In the genomic region with DNA sequence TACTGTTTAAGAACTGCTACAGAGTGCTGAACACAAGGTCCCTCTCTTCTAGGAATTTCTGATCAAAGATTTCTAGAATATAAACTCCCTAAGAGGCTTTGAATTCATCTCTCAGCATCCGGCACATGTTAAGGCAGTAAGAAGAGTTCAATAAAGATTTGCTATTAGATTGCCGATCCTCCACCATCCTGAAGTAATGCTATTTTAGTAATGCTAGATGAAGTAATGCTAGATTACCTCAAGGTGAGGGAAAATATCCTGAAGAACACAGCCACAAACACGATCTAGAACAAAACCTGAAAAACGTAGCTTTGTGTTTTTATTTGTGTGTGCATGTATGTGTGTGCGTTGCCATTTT, we compare ENCODE assay signal across 7 cellular contexts. TPM values are rescaled to one million over a fixed set of nuclear protein-coding genes. Genes with fewer than 3 reads are reported as not detected.
DNase-seq lines count a peak whose midpoint lies in the region; ATAC-seq and TF ChIP-seq lines count a peak whose summit lies in the region.

No MANE protein-coding gene starts in this region.

- H3K36me3 ChIP-seq in iPS-15b (ENCODE audit: control insufficient read depth, insufficient read depth, low read length), result no peaks in the 10 kb centered on the region

- H3K4me1 Mint-ChIP-seq in activated CD4-positive, alpha-beta memory T cell treated with anti-CD3 and anti-CD28 coated beads, Interleukin-2, amount 10 ng/mL, durations not matched to agents 7 days and 5 days, result peaks cover 68% of the 10 kb centered on the region
- H3K4me1 Mint-ChIP-seq in stimulated activated memory B cell treated with anti-CD40 and anti-IgM and Interleukin-4, amounts not matched to agents 10 μg/mL and 1 μg/mL and 100 μg/mL, for 72 hours, result peaks cover 83% of the 10 kb centered on the region

- peak overlapping the region; percentile 99 for H3K27ac Mint-ChIP-seq in activated CD4-positive, alpha-beta memory T cell treated with anti-CD3 and anti-CD28 coated beads, Interleukin-2, amount 10 ng/mL, durations not matched to agents 7 days and 5 days
- peak overlapping the region; percentile 97 for H3K27ac Mint-ChIP-seq in stimulated activated memory B cell treated with anti-CD40 and anti-IgM and Interleukin-4, amounts not matched to agents 10 μg/mL and 1 μg/mL and 100 μg/mL, for 72 hours

- DNase-seq in HL-60 (ENCODE audit: low read depth in 1 of 2, low spot score in 1 of 2) (no peak), islet precursor cell (no peak)
- no peak for DNase-seq in activated CD4-positive, alpha-beta memory T cell treated with anti-CD3 and anti-CD28 coated beads, Interleukin-2, amount 10 ng/mL, durations not matched to agents 7 days and 5 days

- CTCF ChIA-PET in activated CD4-positive, alpha-beta memory T cell treated with anti-CD3 and anti-CD28 coated beads, Interleukin-2, amount 10 ng/mL, durations not matched to agents 7 days and 5 days (lab: Charles Lee), result interaction anchor here (0.6 to 2.5 kb wide), 6 partner anchors 11 to 821 kb away, joined by 3 to 16 read pairs (median 4); partner anchors contain the start of gene MYL12A

- no peaks in the 10 kb centered on the region for H3K27me3 Mint-ChIP-seq in activated CD4-positive, alpha-beta memory T cell treated with anti-CD3 and anti-CD28 coated beads, Interleukin-2, amount 10 ng/mL, durations not matched to agents 7 days and 5 days
- no peaks in the 10 kb centered on the region for H3K27me3 Mint-ChIP-seq in stimulated activated memory B cell treated with anti-CD40 and anti-IgM and Interleukin-4, amounts not matched to agents 10 μg/mL and 1 μg/mL and 100 μg/mL, for 72 hours

- peak overlapping the region; percentile 98 for H3K27ac ChIP-seq in HL-60 (replicated peaks)

- H3K4me3 ChIP-seq in HL-60 (replicated peaks; ENCODE audit: insufficient read depth, low read length) (peak overlapping the region; percentile 89), iPS-15b (ENCODE audit: low read depth, low read length) (peak overlapping the region; percentile 67)

- peak overlapping the region; percentile 99 for H3K9ac ChIP-seq in iPS-15b (ENCODE audit: low read depth, low read length)

- H3K9me3 ChIP-seq in iPS-15b (ENCODE audit: control insufficient read depth, insufficient read depth, low read length), result no peaks in the 10 kb centered on the region

- H3K27me3 ChIP-seq in HL-60 (ENCODE audit: insufficient read depth, poor library complexity, severe bottlenecking) (no peaks in the 10 kb centered on the region), iPS-15b (ENCODE audit: control insufficient read depth, insufficient read depth, low read length) (no peaks in the 10 kb centered on the region)

- peak overlapping the region; percentile 89 for H3K4me3 Mint-ChIP-seq in activated CD4-positive, alpha-beta memory T cell treated with anti-CD3 and anti-CD28 coated beads, Interleukin-2, amount 10 ng/mL, durations not matched to agents 7 days and 5 days
- H3K4me3 Mint-ChIP-seq in stimulated activated memory B cell treated with anti-CD40 and anti-IgM and Interleukin-4, amounts not matched to agents 10 μg/mL and 1 μg/mL and 100 μg/mL, for 72 hours, result peak overlapping the region; percentile 86

- H3K9me3 Mint-ChIP-seq in activated CD4-positive, alpha-beta memory T cell treated with anti-CD3 and anti-CD28 coated beads, Interleukin-2, amount 10 ng/mL, durations not matched to agents 7 days and 5 days, result no peaks in the 10 kb centered on the region
- H3K9me3 Mint-ChIP-seq in stimulated activated memory B cell treated with anti-CD40 and anti-IgM and Interleukin-4, amounts not matched to agents 10 μg/mL and 1 μg/mL and 100 μg/mL, for 72 hours, result no peaks in the 10 kb centered on the region

- POLR2A ChIA-PET in activated CD4-positive, alpha-beta memory T cell treated with anti-CD3 and anti-CD28 coated beads, Interleukin-2, amount 10 ng/mL, durations not matched to agents 7 days and 5 days (lab: Charles Lee), result interaction anchor here (0.5 to 3.5 kb wide), 24 partner anchors 12 to 688 kb away, joined by 3 to 292 read pairs (median 5); partner anchors contain the start of genes MYL12A and MYOM1

- no peak for TF ChIP-seq CTCF in HL-60 (IDR thresholded peaks at IDR 0.05; ENCODE audit: insufficient read depth, low read length)

- H3K36me3 Mint-ChIP-seq in activated CD4-positive, alpha-beta memory T cell treated with anti-CD3 and anti-CD28 coated beads, Interleukin-2, amount 10 ng/mL, durations not matched to agents 7 days and 5 days (ENCODE audit: low read depth), result peaks cover 65% of the 10 kb centered on the region
- H3K36me3 Mint-ChIP-seq in stimulated activated memory B cell treated with anti-CD40 and anti-IgM and Interleukin-4, amounts not matched to agents 10 μg/mL and 1 μg/mL and 100 μg/mL, for 72 hours, result peaks cover 20% of the 10 kb centered on the region

- H3K4me1 ChIP-seq in iPS-15b (ENCODE audit: control insufficient read depth, insufficient read depth, low read length), result peaks cover 10% of the 10 kb centered on the region

- ATAC-seq in stimulated activated memory B cell treated with anti-CD40 and anti-IgM and Interleukin-4, amounts not matched to agents 10 μg/mL and 1 μg/mL and 100 μg/mL, for 72 hours, result no peak
- no peak for ATAC-seq in GM21737 (IDR thresholded peaks at IDR 0.05; ENCODE audit: unreplicated experiment)
- ATAC-seq in HG03565 (IDR thresholded peaks at IDR 0.05; ENCODE audit: unreplicated experiment), result no peak

RNA-seq across cellular contexts. Expression of gene MYL12B, which starts 0.9 kb away (rescaled TPM):
- total RNA-seq in activated CD4-positive, alpha-beta memory T cell treated with anti-CD3 and anti-CD28 coated beads, Interleukin-2, amount 10 ng/mL, durations not matched to agents 7 days and 5 days, result 100 to 1,000 TPM; 371 to 378 TPM

RNA-seq across cellular contexts. Expression of gene MYL12A, which starts 13.4 kb away (rescaled TPM):
- 1,000 to 10,000 TPM; 1,118 to 1,119 TPM for total RNA-seq in activated CD4-positive, alpha-beta memory T cell treated with anti-CD3 and anti-CD28 coated beads, Interleukin-2, amount 10 ng/mL, durations not matched to agents 7 days and 5 days

RNA-seq across cellular contexts. Expression of gene MYOM1, which starts 41.2 kb away (rescaled TPM):
- 1 to 10 TPM; 1.7 to 2.4 TPM for total RNA-seq in activated CD4-positive, alpha-beta memory T cell treated with anti-CD3 and anti-CD28 coated beads, Interleukin-2, amount 10 ng/mL, durations not matched to agents 7 days and 5 days
